ENCODE assay signal across 12 cellular contexts in genomic region chr11:61401558-61401957, GRCh38.
"Had no signal": no experiment of that assay in that cellular context is flagged by ENCODE, and none has a peak within 500 bp of the region (broad histone marks: within the 10 kb centered on the region; RNA-seq: fewer than 3 reads in every experiment).

No MANE protein-coding gene starts in this region.

- H3K4me1 ChIP-seq: foreskin keratinocyte, tibial artery, vagina had no signal

- H3K27me3 ChIP-seq: breast epithelium, foreskin keratinocyte, tibial artery, vagina had no signal

- DNase-seq: activated CD4-positive, alpha-beta T cell treated with anti-CD3 and anti-CD28 coated beads, Interleukin-2, amount 50 U/mL, for 1 hour; activated CD4-positive, CD25-positive, alpha-beta regulatory T cell; anterior cingulate cortex; foreskin keratinocyte; head of caudate nucleus; mammary epithelial cell; tibial artery had no signal

- H3K27me3 Mint-ChIP-seq: activated naive CD8-positive, alpha-beta T cell had no signal

- H3K9me3 ChIP-seq: breast epithelium, tibial artery, vagina had no signal

- H3K4me3 Mint-ChIP-seq: activated naive CD8-positive, alpha-beta T cell had no signal

- H3K4me3 ChIP-seq: breast epithelium, skin epidermis, tibial artery, vagina had no signal

- ATAC-seq: foreskin keratinocyte had no signal

- FAIRE-seq: TTC549 had no signal

- H3K27ac ChIP-seq: foreskin keratinocyte, tibial artery, vagina had no signal
